19 cellular contexts compared by ENCODE assay signal in genomic region chr3:38842266-38842965, GRCh38. TPM values are rescaled to one million over a fixed set of nuclear protein-coding genes. Genes with fewer than 3 reads are reported as not detected.
DNase-seq lines count a peak whose midpoint lies in the region; ATAC-seq and TF ChIP-seq lines count a peak whose summit lies in the region.
"Had no signal": no experiment of that assay in that cellular context is flagged by ENCODE, and none has a peak within 500 bp of the region (broad histone marks: within the 10 kb centered on the region; RNA-seq: fewer than 3 reads in every experiment).

No MANE protein-coding gene starts in this region.

- H3K27me3 ChIP-seq in GM23338 (ENCODE audit: insufficient read depth) (no peaks in the 10 kb centered on the region), esophagus muscularis mucosa (peaks cover 0 to 3% (median 0%) of the 10 kb centered on the region in 4 donors), testis (no peaks in the 10 kb centered on the region)

- H3K4me2 ChIP-seq in GM23338 = no peak overlapping the region

- WGBS in esophagus muscularis mucosa = 73% methylated on average over 4 of the region's 4 CpGs
- 60 to 69% methylated on average over 4 of the region's 4 CpGs for WGBS in testis, 2 donors

- peak; percentile 69 for DNase-seq in ELF-1 (ENCODE audit: low read depth, low spot score)
- DNase-seq in GM23338 (ENCODE audit: low spot score) = peak; percentile 23
- DNase-seq in esophagus muscularis mucosa (ENCODE audit: extremely low spot score) = peak; percentile 80
- no peak for DNase-seq in stimulated activated effector memory CD8-positive, alpha-beta T cell treated with anti-CD3 and anti-CD28 coated beads, Interleukin-12 subunit alpha, Interleukin-12 subunit beta, amount 100 ng/mL, for 72 hours (ENCODE audit: low spot score in 2 of 2)
- no peak for DNase-seq in testis
- DNase-seq in Right ventricle myocardium superior = no peak
- DNase-seq: C1 segment of cervical spinal cord; Calu3; CD4-positive, alpha-beta memory T cell; COR-L47; DMS53; DMS79 treated with DMSO at 0.1 percent for 48 hours; GOT3; H7; HCEC 1CT had no signal

- H3F3A ChIP-seq in GM23338 (replicated peaks; ENCODE audit: low read depth) = no peaks in the 10 kb centered on the region

- H3K4me1 ChIP-seq in GM23338 (ENCODE audit: insufficient read depth) = no peaks in the 10 kb centered on the region
- no peaks in the 10 kb centered on the region for H3K4me1 ChIP-seq in esophagus muscularis mucosa
- no peaks in the 10 kb centered on the region for H3K4me1 ChIP-seq in testis

- H3K36me3 ChIP-seq in GM23338 (ENCODE audit: insufficient read depth) (no peaks in the 10 kb centered on the region), esophagus muscularis mucosa (no peaks in the 10 kb centered on the region), testis (ENCODE audit: low read depth, missing control alignments) (no peaks in the 10 kb centered on the region)

- H3K27me3 Mint-ChIP-seq in GM23338 (ENCODE audit: insufficient read depth, low read depth, poor library complexity) = no peaks in the 10 kb centered on the region

- H3K27ac ChIP-seq in GM23338 (ENCODE audit: low read depth) (no peak overlapping the region), esophagus muscularis mucosa (replicated peaks in 1 of 4) (no peak overlapping the region), testis (no peak overlapping the region)

- no peaks in the 10 kb centered on the region for H3K36me3 Mint-ChIP-seq in GM23338 (ENCODE audit: low read depth)
- H3K36me3 Mint-ChIP-seq in stimulated activated effector memory CD8-positive, alpha-beta T cell treated with anti-CD3 and anti-CD28 coated beads, Interleukin-12 subunit alpha, Interleukin-12 subunit beta, amount 100 ng/mL, for 72 hours = no peaks in the 10 kb centered on the region
- H3K36me3 Mint-ChIP-seq: CD4-positive, alpha-beta memory T cell had no signal

- H3K9me3 Mint-ChIP-seq in GM23338 = no peaks in the 10 kb centered on the region
- no peaks in the 10 kb centered on the region for H3K9me3 Mint-ChIP-seq in stimulated activated effector memory CD8-positive, alpha-beta T cell treated with anti-CD3 and anti-CD28 coated beads, Interleukin-12 subunit alpha, Interleukin-12 subunit beta, amount 100 ng/mL, for 72 hours

- no peak overlapping the region for H3K27ac Mint-ChIP-seq in GM23338
- H3K27ac Mint-ChIP-seq in stimulated activated effector memory CD8-positive, alpha-beta T cell treated with anti-CD3 and anti-CD28 coated beads, Interleukin-12 subunit alpha, Interleukin-12 subunit beta, amount 100 ng/mL, for 72 hours = no peak overlapping the region
- H3K27ac Mint-ChIP-seq: CD4-positive, alpha-beta memory T cell had no signal

- H3K9me3 ChIP-seq in esophagus muscularis mucosa = no peaks in the 10 kb centered on the region
- no peaks in the 10 kb centered on the region for H3K9me3 ChIP-seq in testis

- H3K4me3 Mint-ChIP-seq in GM23338 = no peak overlapping the region; the same call in 2 of the 3 replicates
- no peak overlapping the region for H3K4me3 Mint-ChIP-seq in stimulated activated effector memory CD8-positive, alpha-beta T cell treated with anti-CD3 and anti-CD28 coated beads, Interleukin-12 subunit alpha, Interleukin-12 subunit beta, amount 100 ng/mL, for 72 hours
- H3K4me3 Mint-ChIP-seq: CD4-positive, alpha-beta memory T cell had no signal

- ATAC-seq in GM23338 (no peak; the same call in 2 of the 3 replicates), Right ventricle myocardium superior (ENCODE audit: poor library complexity) (no peak)
- peak; percentile 16 for ATAC-seq in stimulated activated effector memory CD8-positive, alpha-beta T cell treated with anti-CD3 and anti-CD28 coated beads, Interleukin-12 subunit alpha, Interleukin-12 subunit beta, amount 100 ng/mL, for 72 hours

- no peaks in the 10 kb centered on the region; the same call in 1 of the 2 replicates for H4K20me1 ChIP-seq in GM23338 (replicated peaks; ENCODE audit: insufficient read depth)

- TF ChIP-seq CTCF in GM23338 (conservative IDR thresholded peaks at IDR 0.05; ENCODE audit: low read depth in 2 of 2) (no peak), esophagus muscularis mucosa (IDR thresholded peaks at IDR 0.05) (no peak), testis (IDR thresholded peaks at IDR 0.05) (no peak)

- no peak overlapping the region for H2AFZ ChIP-seq in GM23338

- no peak overlapping the region for H3K4me3 ChIP-seq in GM23338
- no peak overlapping the region for H3K4me3 ChIP-seq in esophagus muscularis mucosa
- no peak overlapping the region for H3K4me3 ChIP-seq in testis

- no peak for TF ChIP-seq EP300 in esophagus muscularis mucosa (IDR thresholded peaks at IDR 0.05)

- no peak for TF ChIP-seq POLR2A in esophagus muscularis mucosa (IDR thresholded peaks at IDR 0.05; ENCODE audit: low read depth)
- no peak for TF ChIP-seq POLR2A in testis (IDR thresholded peaks at IDR 0.05)

- H3K79me2 ChIP-seq in GM23338 (replicated peaks; ENCODE audit: insufficient read depth) = no peaks in the 10 kb centered on the region

- H3K9me2 ChIP-seq in GM23338 (ENCODE audit: insufficient read depth) = 0 out of 2 replicates have a peak, but pooled peaks cover 7% of the 10 kb centered on the region

- H3K4me1 Mint-ChIP-seq in GM23338 = 0 out of 3 replicates have a peak, but pooled peaks cover under 1% of the 10 kb centered on the region
- no peaks in the 10 kb centered on the region for H3K4me1 Mint-ChIP-seq in stimulated activated effector memory CD8-positive, alpha-beta T cell treated with anti-CD3 and anti-CD28 coated beads, Interleukin-12 subunit alpha, Interleukin-12 subunit beta, amount 100 ng/mL, for 72 hours
- H3K4me1 Mint-ChIP-seq: CD4-positive, alpha-beta memory T cell had no signal

- intact Hi-C loops in esophagus muscularis mucosa (cut with DNase I) = no loop called here
- intact Hi-C loops in testis (cut with DNase I; ENCODE audit: low total_unique reads) = no loop called here
- intact Hi-C loops in Right ventricle myocardium superior (cut with DNase I) = loop anchor here (5.0 to 10.0 kb wide), 3 partner anchors 155 to 348 kb away; partner anchors contain the start of gene EXOG

TF ChIP-seq in GM23338, 12 proteins besides CTCF, POLR2A, EP300 and RAD21 (continues in another document):
- TF ChIP-seq NANOG (IDR thresholded peaks at IDR 0.05; ENCODE audit: borderline replicate concordance) (no peak), ZNF462 (CRISPR knock-in tag; IDR thresholded peaks at IDR 0.05) (no peak)

RNA-seq across cellular contexts. Expression of gene SCN10A, which starts 26.4 kb away (rescaled TPM):
- total RNA-seq in GM23338 (2014; rRNA removed; shearing (Covaris generic)) = 0.03 TPM in 1 of 2 replicates, not detected in the other
- polyA plus RNA-seq in GM23338 (2016; fragmentation: Nextera tagmentation; extraction: Ambion mirVana) = not detected in 2 replicates
- not detected for total RNA-seq in esophagus muscularis mucosa
- under 1 TPM; 0.19 to 0.24 TPM for total RNA-seq in testis
- polyA plus RNA-seq in testis (ENCODE audit: insufficient read depth, low read depth, low replicate concordance) = 0.53 TPM
- total RNA-seq in Right ventricle myocardium superior = 0.08 TPM
- total RNA-seq: A172; A673; Calu3; CD4-positive, alpha-beta memory T cell; Daoy; H7 had no signal
- polyA plus RNA-seq: BJ; CD4-positive, alpha-beta memory T cell had no signal

Comparison
In these comparisons a context has a peak if more than half of its experiments do, and no peak if none do; other contexts are left out.
1. DNase-seq: peak in ELF-1 (single experiment), GM23338 (single experiment) and esophagus muscularis mucosa (single experiment); none in stimulated activated effector memory CD8-positive, alpha-beta T cell treated with anti-CD3 and anti-CD28 coated beads, Interleukin-12 subunit alpha, Interleukin-12 subunit beta, amount 100 ng/mL, for 72 hours (0 of 2), testis (single experiment) and Right ventricle myocardium superior (single experiment).